In the genomic region with DNA sequence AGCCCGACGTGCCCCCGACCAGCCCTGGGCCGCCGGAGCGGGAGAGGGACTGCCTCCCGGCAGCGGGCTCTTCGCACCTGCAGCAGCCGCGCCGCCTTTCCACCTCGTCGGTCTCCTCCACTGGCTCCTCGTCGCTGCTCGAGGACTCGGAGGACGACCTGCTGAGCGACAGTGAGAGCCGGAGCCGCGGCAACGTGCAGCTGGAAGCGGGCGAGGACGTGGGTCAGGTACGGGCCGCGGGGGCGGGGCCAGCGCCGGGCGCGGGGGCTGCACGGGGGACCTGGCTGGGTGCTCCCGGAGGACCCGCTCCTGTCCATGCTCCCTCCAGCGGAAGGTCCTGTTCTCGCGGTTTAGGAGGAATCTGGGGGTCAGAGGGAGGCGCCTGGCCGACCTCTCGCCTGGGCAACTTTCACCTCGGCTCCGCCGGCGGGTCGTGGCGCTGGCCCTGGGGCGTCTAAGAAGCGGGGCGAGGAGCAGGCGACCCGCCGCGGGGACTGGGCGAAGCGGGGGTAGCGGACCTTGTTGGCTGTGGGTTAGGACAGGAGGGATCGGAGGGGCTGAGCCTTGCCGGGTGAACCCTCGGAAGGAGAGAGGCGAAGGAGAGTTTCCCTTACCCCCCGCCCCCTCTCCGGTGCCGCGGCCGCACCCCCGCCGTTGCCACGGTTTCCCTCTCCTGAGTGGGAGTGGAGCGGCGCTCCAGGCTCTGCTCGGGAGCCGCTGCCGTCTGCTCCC, we compare ENCODE assay signal across 8 cellular contexts. TPM values are rescaled to one million over a fixed set of nuclear protein-coding genes. Genes with fewer than 3 reads are reported as not detected.
A peak's percentile ranks its signal among the peaks of the same experiment; 100 is the strongest.
DNase-seq lines count a peak whose midpoint lies in the region; ATAC-seq and TF ChIP-seq lines count a peak whose summit lies in the region.

No MANE protein-coding gene starts in this region.

- H4K20me1 ChIP-seq in Karpas-422 (ENCODE audit: insufficient read depth, low read depth, low read length) (peaks cover 7% of the 10 kb centered on the region; the same call in 1 of the 2 replicates), smooth muscle cell (ENCODE audit: low read depth) (no peaks in the 10 kb centered on the region)

- intact Hi-C loops in activated T-helper 1 cell treated with anti-CD3 and anti-CD28 coated beads, Interleukin-12 subunit alpha, Interleukin-12 subunit beta, Interleukin-2, Interleukin-4 antibody, amounts not matched to agents 30 ng/mL and 10 ng/mL and 1 ng/mL, durations not matched to agents 14 hours and 24 hours and 36 hours (cut with micrococcal nuclease), result loop anchor here (5.0 to 10.0 kb wide), 11 partner anchors 63 to 570 kb away; a partner anchor contains a TSS

- H3K27me3 Mint-ChIP-seq in activated T-helper 1 cell treated with anti-CD3 and anti-CD28 coated beads, Interleukin-12 subunit alpha, Interleukin-12 subunit beta, Interleukin-2, Interleukin-4 antibody, amounts not matched to agents 30 ng/mL and 10 ng/mL and 1 ng/mL, durations not matched to agents 14 hours and 24 hours and 36 hours (ENCODE audit: insufficient read depth), result peaks cover 26% of the 10 kb centered on the region

- H2AFZ ChIP-seq in Karpas-422 (ENCODE audit: low read length) (no peak overlapping the region), smooth muscle cell (ENCODE audit: low read depth) (no peak overlapping the region)

- peak overlapping the region; percentile 61 for H3K4me3 ChIP-seq in GM06990 (replicated peaks; ENCODE audit: low read depth, low read length)
- H3K4me3 ChIP-seq in Karpas-422 (ENCODE audit: low read length), result peak overlapping the region; percentile 79
- peak overlapping the region; percentile 51; the same call in 1 of the 2 replicates for H3K4me3 ChIP-seq in iPS DF 6.9 (ENCODE audit: low read length)
- H3K4me3 ChIP-seq in smooth muscle cell, result peak overlapping the region; percentile 56

- H3K36me3 ChIP-seq in GM06990 (ENCODE audit: control insufficient read depth, insufficient read depth, low read length) (no peaks in the 10 kb centered on the region), Karpas-422 (ENCODE audit: insufficient read depth, low read length) (no peaks in the 10 kb centered on the region), iPS DF 6.9 (ENCODE audit: control insufficient read depth, insufficient read depth, low read length) (no peaks in the 10 kb centered on the region), smooth muscle cell (ENCODE audit: low read depth) (no peaks in the 10 kb centered on the region)

- H3K9ac ChIP-seq in Karpas-422 (ENCODE audit: low read length), result peak overlapping the region; percentile 73; the same call in 1 of the 2 replicates
- no peak overlapping the region for H3K9ac ChIP-seq in smooth muscle cell (ENCODE audit: low read depth)

- H3K27ac ChIP-seq in Karpas-422 (ENCODE audit: low read length) (no peak overlapping the region), iPS DF 6.9 (ENCODE audit: low read length) (no peak overlapping the region), smooth muscle cell (ENCODE audit: low read depth) (no peak overlapping the region)

- WGBS in iPS DF 6.9 (ENCODE audit: insufficient coverage, insufficient read length), result no CpG with 5 or more reads among the region's 77 CpGs
- 4% methylated on average over 57 of the region's 77 CpGs for WGBS in smooth muscle cell (ENCODE audit: low lambda C conversion rate)

- H3K27ac Mint-ChIP-seq in activated T-helper 1 cell treated with anti-CD3 and anti-CD28 coated beads, Interleukin-12 subunit alpha, Interleukin-12 subunit beta, Interleukin-2, Interleukin-4 antibody, amounts not matched to agents 30 ng/mL and 10 ng/mL and 1 ng/mL, durations not matched to agents 14 hours and 24 hours and 36 hours, result peak overlapping the region; percentile 12

- H3K9me3 ChIP-seq in Karpas-422 (ENCODE audit: low read length), result no peaks in the 10 kb centered on the region
- no peaks in the 10 kb centered on the region for H3K9me3 ChIP-seq in iPS DF 6.9 (ENCODE audit: control insufficient read depth, insufficient read depth, low read length)
- no peaks in the 10 kb centered on the region for H3K9me3 ChIP-seq in smooth muscle cell (replicated peaks; ENCODE audit: low read depth)

- H3F3A ChIP-seq in smooth muscle cell (ENCODE audit: low read depth), result peaks cover 13% of the 10 kb centered on the region

- no peaks in the 10 kb centered on the region for H3K9me2 ChIP-seq in Karpas-422 (replicated peaks; ENCODE audit: insufficient read depth, low read length)

- peak; percentile 16 for ATAC-seq in GM21737 (IDR thresholded peaks at IDR 0.05; ENCODE audit: unreplicated experiment)

- H3K4me1 ChIP-seq in Karpas-422 (ENCODE audit: low read length), result peaks cover 29% of the 10 kb centered on the region
- H3K4me1 ChIP-seq in iPS DF 6.9 (ENCODE audit: control insufficient read depth, insufficient read depth, low read length), result peaks cover 6% of the 10 kb centered on the region; the same call in 1 of the 2 replicates
- H3K4me1 ChIP-seq in smooth muscle cell (ENCODE audit: low read depth), result peaks cover 22% of the 10 kb centered on the region

- H3K79me2 ChIP-seq in Karpas-422 (ENCODE audit: low read length), result no peaks in the 10 kb centered on the region
- H3K79me2 ChIP-seq in smooth muscle cell (ENCODE audit: low read depth), result no peaks in the 10 kb centered on the region

- H3K4me3 Mint-ChIP-seq in activated T-helper 1 cell treated with anti-CD3 and anti-CD28 coated beads, Interleukin-12 subunit alpha, Interleukin-12 subunit beta, Interleukin-2, Interleukin-4 antibody, amounts not matched to agents 30 ng/mL and 10 ng/mL and 1 ng/mL, durations not matched to agents 14 hours and 24 hours and 36 hours, result peak overlapping the region; percentile 60

- peaks cover 36% of the 10 kb centered on the region for H3K4me1 Mint-ChIP-seq in activated T-helper 1 cell treated with anti-CD3 and anti-CD28 coated beads, Interleukin-12 subunit alpha, Interleukin-12 subunit beta, Interleukin-2, Interleukin-4 antibody, amounts not matched to agents 30 ng/mL and 10 ng/mL and 1 ng/mL, durations not matched to agents 14 hours and 24 hours and 36 hours (ENCODE audit: low read depth)

- H3K4me2 ChIP-seq in Karpas-422 (ENCODE audit: low read depth, low read length, poor library complexity, severe bottlenecking) (peak overlapping the region; percentile 58), smooth muscle cell (peak overlapping the region; percentile 91)

- H3K9me3 Mint-ChIP-seq in activated T-helper 1 cell treated with anti-CD3 and anti-CD28 coated beads, Interleukin-12 subunit alpha, Interleukin-12 subunit beta, Interleukin-2, Interleukin-4 antibody, amounts not matched to agents 30 ng/mL and 10 ng/mL and 1 ng/mL, durations not matched to agents 14 hours and 24 hours and 36 hours, result peaks cover 4% of the 10 kb centered on the region

- TF ChIP-seq CTCF in GM06990 (IDR thresholded peaks at IDR 0.05; ENCODE audit: insufficient read depth, low read length, poor library complexity, severe bottlenecking) (no peak), smooth muscle cell (IDR thresholded peaks at IDR 0.05; ENCODE audit: borderline replicate concordance, insufficient read depth, poor library complexity, severe bottlenecking) (no peak)

- DNase-seq in GM06990 (ENCODE audit: extremely low read depth, insufficient read length) (peak; percentile 59), Karpas-422 (no peak), iPS DF 6.9 (ENCODE audit: low read depth, low spot score) (no peak), smooth muscle cell (lab: John Stamatoyannopoulos, UW; ENCODE audit: unreplicated experiment) (no peak), Kasumi-1 (lab: John Stamatoyannopoulos, UW) (no peak), NOMO-1 treated with dmso at 0.1 percent for 144 hours (lab: John Stamatoyannopoulos, UW; ENCODE audit: unreplicated experiment) (no peak)
- no peak for DNase-seq in activated T-helper 1 cell treated with anti-CD3 and anti-CD28 coated beads, Interleukin-12 subunit alpha, Interleukin-12 subunit beta, Interleukin-2, Interleukin-4 antibody, amounts not matched to agents 30 ng/mL and 10 ng/mL and 1 ng/mL, durations not matched to agents 14 hours and 24 hours and 36 hours (ENCODE audit: low spot score)

- no peaks in the 10 kb centered on the region; the same call in 1 of the 2 replicates for H3K27me3 ChIP-seq in GM06990 (replicated peaks; ENCODE audit: control insufficient read depth, insufficient read depth, low read length)
- no peaks in the 10 kb centered on the region for H3K27me3 ChIP-seq in Karpas-422 (ENCODE audit: low read length)
- H3K27me3 ChIP-seq in iPS DF 6.9 (ENCODE audit: control insufficient read depth, insufficient read depth, low read length), result peaks cover 69% of the 10 kb centered on the region
- peaks cover 55% of the 10 kb centered on the region for H3K27me3 ChIP-seq in smooth muscle cell (ENCODE audit: low read depth)

- peaks cover 4% of the 10 kb centered on the region for H3K36me3 Mint-ChIP-seq in activated T-helper 1 cell treated with anti-CD3 and anti-CD28 coated beads, Interleukin-12 subunit alpha, Interleukin-12 subunit beta, Interleukin-2, Interleukin-4 antibody, amounts not matched to agents 30 ng/mL and 10 ng/mL and 1 ng/mL, durations not matched to agents 14 hours and 24 hours and 36 hours (ENCODE audit: low read depth)

RNA-seq across cellular contexts. Expression of a gene that starts 0.7 kb away (rescaled TPM):
- total RNA-seq in Karpas-422 (2014; rRNA removed; shearing (Covaris generic); ENCODE audit: low replicate concordance), result not detected in 2 replicates
- 2.8 and 3.1 TPM in 2 replicates for total RNA-seq in activated T-helper 1 cell treated with anti-CD3 and anti-CD28 coated beads, Interleukin-12 subunit alpha, Interleukin-12 subunit beta, Interleukin-2, Interleukin-4 antibody, amounts not matched to agents 30 ng/mL and 10 ng/mL and 1 ng/mL, durations not matched to agents 14 hours and 24 hours and 36 hours
- 2.8 and 5.8 TPM in 2 replicates for total RNA-seq in smooth muscle cell
- 1.5 and 2.1 TPM in 2 replicates for polyA plus RNA-seq in smooth muscle cell

RNA-seq across cellular contexts. Expression of a gene that starts 19.3 kb away (rescaled TPM):
- 0.78 and 1.7 TPM in 2 replicates for total RNA-seq in Karpas-422 (2014; rRNA removed; shearing (Covaris generic); ENCODE audit: low replicate concordance)
- 0.13 TPM in 1 of 2 replicates, not detected in the other for total RNA-seq in activated T-helper 1 cell treated with anti-CD3 and anti-CD28 coated beads, Interleukin-12 subunit alpha, Interleukin-12 subunit beta, Interleukin-2, Interleukin-4 antibody, amounts not matched to agents 30 ng/mL and 10 ng/mL and 1 ng/mL, durations not matched to agents 14 hours and 24 hours and 36 hours
- 0.18 and 1.2 TPM in 2 replicates for total RNA-seq in smooth muscle cell
- polyA plus RNA-seq in smooth muscle cell, result 1.6 and 2.3 TPM in 2 replicates

RNA-seq across cellular contexts. Expression of a gene that starts 49.7 kb away (rescaled TPM):
- total RNA-seq in Karpas-422 (2014; rRNA removed; shearing (Covaris generic); ENCODE audit: low replicate concordance), result 17.4 and 26.2 TPM in 2 replicates
- 52.4 and 58.1 TPM in 2 replicates for total RNA-seq in activated T-helper 1 cell treated with anti-CD3 and anti-CD28 coated beads, Interleukin-12 subunit alpha, Interleukin-12 subunit beta, Interleukin-2, Interleukin-4 antibody, amounts not matched to agents 30 ng/mL and 10 ng/mL and 1 ng/mL, durations not matched to agents 14 hours and 24 hours and 36 hours
- 15.5 and 15.8 TPM in 2 replicates for total RNA-seq in smooth muscle cell
- 37.1 and 37.5 TPM in 2 replicates for polyA plus RNA-seq in smooth muscle cell
